In genomic region chr22:24001314-24001713, GRCh38 we compare ENCODE assay signal across 20 cellular contexts. TPM values are rescaled to one million over a fixed set of nuclear protein-coding genes. Genes with fewer than 3 reads are reported as not detected.
DNase-seq lines count a peak whose midpoint lies in the region; ATAC-seq, FAIRE-seq and TF ChIP-seq lines count a peak whose summit lies in the region.
"Had no signal": no experiment of that assay in that cellular context is flagged by ENCODE, and none has a peak within 500 bp of the region (broad histone marks: within the 10 kb centered on the region; RNA-seq: fewer than 3 reads in every experiment).

No MANE protein-coding gene starts in this region.

- intact Hi-C loops in activated CD4-positive, alpha-beta T cell treated with anti-CD3 and anti-CD28 coated beads, Interleukin-2, amount 10 ng/mL, durations not matched to agents 24 days and 14 days (cut with micrococcal nuclease): no loop called here

- no peaks in the 10 kb centered on the region for H3K9me3 Mint-ChIP-seq in activated CD4-positive, alpha-beta T cell treated with anti-CD3 and anti-CD28 coated beads, Interleukin-2, amount 10 ng/mL, durations not matched to agents 24 days and 14 days

- H3K36me3 Mint-ChIP-seq in activated CD4-positive, alpha-beta T cell treated with anti-CD3 and anti-CD28 coated beads, Interleukin-2, amount 10 ng/mL, durations not matched to agents 24 days and 14 days (ENCODE audit: low read depth): no peaks in the 10 kb centered on the region

- ATAC-seq in SK-N-SH treated with all-trans-retinoic acid at 6 μM for 48 hours: no peak
- no peak for ATAC-seq in HG03571 (IDR thresholded peaks at IDR 0.05; ENCODE audit: unreplicated experiment)

- no peak for FAIRE-seq in urothelium cell line (lab: Jason Lieb, UNC)
- FAIRE-seq: GM12891, RCC 7860 had no signal

- H3K4me3 Mint-ChIP-seq in activated CD4-positive, alpha-beta T cell treated with anti-CD3 and anti-CD28 coated beads, Interleukin-2, amount 10 ng/mL, durations not matched to agents 24 days and 14 days: no peak overlapping the region

- DNase-seq in activated CD4-positive, alpha-beta T cell treated with anti-CD3 and anti-CD28 coated beads, Interleukin-2, amount 10 ng/mL, durations not matched to agents 24 days and 14 days: peak; percentile 52
- DNase-seq in activated CD4-positive, alpha-beta T cell treated with anti-CD3 and anti-CD28 coated beads for 1 hour: no peak
- DNase-seq in iPS DF 19.7 (ENCODE audit: low read depth, low spot score): peak; percentile 70
- peak; percentile 40 for DNase-seq in urothelium cell line (ENCODE audit: low spot score)
- no peak for DNase-seq in effector CD4-positive, alpha-beta T cell
- no peak for DNase-seq in activated naive CD4-positive, alpha-beta T cell treated with anti-CD3 and anti-CD28 coated beads, Interleukin-2, amount 50 U/mL, for 16 hours
- DNase-seq: COR-L47, IMR-90, NCI-H187 treated with DMSO at 0.1 percent for 48 hours, NCI-H2171, NCI-H82, SHP77 treated with DMSO at 0.1 percent for 48 hours had no signal

- no peak overlapping the region for H3K27ac Mint-ChIP-seq in activated CD4-positive, alpha-beta T cell treated with anti-CD3 and anti-CD28 coated beads, Interleukin-2, amount 10 ng/mL, durations not matched to agents 24 days and 14 days

- H3K4me1 Mint-ChIP-seq in activated CD4-positive, alpha-beta T cell treated with anti-CD3 and anti-CD28 coated beads, Interleukin-2, amount 10 ng/mL, durations not matched to agents 24 days and 14 days: peaks cover 6% of the 10 kb centered on the region

- H3K27me3 Mint-ChIP-seq in activated CD4-positive, alpha-beta T cell treated with anti-CD3 and anti-CD28 coated beads, Interleukin-2, amount 10 ng/mL, durations not matched to agents 24 days and 14 days: peaks cover 13% of the 10 kb centered on the region

TF ChIP-seq in SK-N-SH treated with all-trans-retinoic acid at 6 μM for 48 hours, 23 proteins besides CTCF, POLR2A, EP300 and RAD21:
- no peak for TF ChIP-seq ZNF8 (CRISPR knock-in tag; IDR thresholded peaks at IDR 0.05)
- TF ChIP-seq, protein P1, sequence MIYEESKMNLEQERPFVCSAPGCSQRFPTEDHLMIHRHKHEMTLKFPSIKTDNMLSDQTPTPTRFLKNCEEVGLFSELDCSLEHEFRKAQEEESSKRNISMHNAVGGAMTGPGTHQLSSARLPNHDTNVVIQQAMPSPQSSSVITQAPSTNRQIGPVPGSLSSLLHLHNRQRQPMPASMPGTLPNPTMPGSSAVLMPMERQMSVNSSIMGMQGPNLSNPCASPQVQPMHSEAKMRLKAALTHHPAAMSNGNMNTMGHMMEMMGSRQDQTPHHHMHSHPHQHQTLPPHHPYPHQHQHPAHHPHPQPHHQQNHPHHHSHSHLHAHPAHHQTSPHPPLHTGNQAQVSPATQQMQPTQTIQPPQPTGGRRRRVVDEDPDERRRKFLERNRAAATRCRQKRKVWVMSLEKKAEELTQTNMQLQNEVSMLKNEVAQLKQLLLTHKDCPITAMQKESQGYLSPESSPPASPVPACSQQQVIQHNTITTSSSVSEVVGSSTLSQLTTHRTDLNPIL (CRISPR knock-in tag; IDR thresholded peaks at IDR 0.05; ENCODE audit: low read depth): no peak
- peak; percentile 92 for TF ChIP-seq ZFP3 (CRISPR knock-in tag; IDR thresholded peaks at IDR 0.05)

RNA-seq across cellular contexts. Expression of gene GSTT4, which starts 3.9 kb away (rescaled TPM):
- total RNA-seq in activated CD4-positive, alpha-beta T cell treated with anti-CD3 and anti-CD28 coated beads, Interleukin-2, amount 10 ng/mL, durations not matched to agents 24 days and 14 days: not detected in 2 replicates
- total RNA-seq: G401, H4, IMR-90, LHCN-M2, NCI-H460 had no signal

RNA-seq across cellular contexts. Expression of gene CABIN1, which starts 9.8 kb away (rescaled TPM):
- 100 and 103 TPM in 2 replicates for total RNA-seq in activated CD4-positive, alpha-beta T cell treated with anti-CD3 and anti-CD28 coated beads, Interleukin-2, amount 10 ng/mL, durations not matched to agents 24 days and 14 days
- total RNA-seq: G401 had no signal

RNA-seq across cellular contexts. Expression of gene GSTT2, which starts 21.4 kb away (rescaled TPM):
- total RNA-seq in activated CD4-positive, alpha-beta T cell treated with anti-CD3 and anti-CD28 coated beads, Interleukin-2, amount 10 ng/mL, durations not matched to agents 24 days and 14 days: 0.42 TPM in 1 of 2 replicates, not detected in the other
- total RNA-seq: G401, NCI-H460 had no signal

RNA-seq across cellular contexts. Expression of gene DDT, which starts 27.1 kb away (rescaled TPM):
- 106 and 108 TPM in 2 replicates for total RNA-seq in activated CD4-positive, alpha-beta T cell treated with anti-CD3 and anti-CD28 coated beads, Interleukin-2, amount 10 ng/mL, durations not matched to agents 24 days and 14 days
- total RNA-seq: G401 had no signal

RNA-seq across cellular contexts. Expression of gene DDTL, which starts 34.6 kb away (rescaled TPM):
- 5.0 TPM in 2 replicates for total RNA-seq in activated CD4-positive, alpha-beta T cell treated with anti-CD3 and anti-CD28 coated beads, Interleukin-2, amount 10 ng/mL, durations not matched to agents 24 days and 14 days
- total RNA-seq: G401 had no signal

Comparison
In these comparisons a context has a peak if more than half of its experiments do, and no peak if none do; other contexts are left out.
1. DNase-seq: peak in activated CD4-positive, alpha-beta T cell treated with anti-CD3 and anti-CD28 coated beads, Interleukin-2, amount 10 ng/mL, durations not matched to agents 24 days and 14 days (single experiment), iPS DF 19.7 (single experiment) and urothelium cell line (single experiment); none in activated CD4-positive, alpha-beta T cell treated with anti-CD3 and anti-CD28 coated beads for 1 hour (single experiment), effector CD4-positive, alpha-beta T cell (single experiment) and activated naive CD4-positive, alpha-beta T cell treated with anti-CD3 and anti-CD28 coated beads, Interleukin-2, amount 50 U/mL, for 16 hours (single experiment).